32 cellular contexts compared by ENCODE assay signal in genomic region chr1:147451628-147452027, GRCh38.
"Had no signal": no experiment of that assay in that cellular context is flagged by ENCODE, and none has a peak within 500 bp of the region (broad histone marks: within the 10 kb centered on the region; RNA-seq: fewer than 3 reads in every experiment).

No MANE protein-coding gene starts in this region.

- H3K9ac ChIP-seq: SK-N-SH had no signal

- H2AFZ ChIP-seq: PC-9 had no signal

- H3K27ac ChIP-seq: PC-9, RWPE1, SJSA1 had no signal

- ATAC-seq: Panc1, Right ventricle myocardium inferior had no signal

- DNase-seq: MG63, NCI-H1048, NCI-H1092 treated with DMSO at 0.1 percent for 48 hours, NCI-H1105 treated with DMSO at 0.1 percent for 48 hours, NCI-H1417, NCI-H1436, NCI-H146, NCI-H1694, NCI-H187, NCI-H1930, NCI-H2029 treated with DMSO at 0.1 percent for 48 hours, NCI-H2081 treated with DMSO at 0.1 percent for 48 hours, NCI-H2107, NCI-H2171, NCI-H226, NCI-H446 treated with DMSO at 0.1 percent for 48 hours, NCI-H510A, NCI-H524, NCI-H526, NCI-H69, NCI-H748 treated with DMSO at 0.1 percent for 48 hours, NCI-H82, PC-9, SHP77 treated with DMSO at 0.1 percent for 48 hours, SK-N-SH, SW 1271, T-helper 1 cell had no signal

- H3K4me1 ChIP-seq: SJSA1 had no signal

- H3K36me3 ChIP-seq: MG63, SJSA1 had no signal

- FAIRE-seq: RCC 7860 had no signal

- H3K27me3 ChIP-seq: MG63, SJSA1 had no signal

- H3K4me2 ChIP-seq: PC-9, SK-N-SH had no signal

- H3K4me3 ChIP-seq: MG63, PC-9, SJSA1 had no signal

- H3K9me3 ChIP-seq: MG63, SJSA1, SK-N-SH had no signal
